In the genomic region with DNA sequence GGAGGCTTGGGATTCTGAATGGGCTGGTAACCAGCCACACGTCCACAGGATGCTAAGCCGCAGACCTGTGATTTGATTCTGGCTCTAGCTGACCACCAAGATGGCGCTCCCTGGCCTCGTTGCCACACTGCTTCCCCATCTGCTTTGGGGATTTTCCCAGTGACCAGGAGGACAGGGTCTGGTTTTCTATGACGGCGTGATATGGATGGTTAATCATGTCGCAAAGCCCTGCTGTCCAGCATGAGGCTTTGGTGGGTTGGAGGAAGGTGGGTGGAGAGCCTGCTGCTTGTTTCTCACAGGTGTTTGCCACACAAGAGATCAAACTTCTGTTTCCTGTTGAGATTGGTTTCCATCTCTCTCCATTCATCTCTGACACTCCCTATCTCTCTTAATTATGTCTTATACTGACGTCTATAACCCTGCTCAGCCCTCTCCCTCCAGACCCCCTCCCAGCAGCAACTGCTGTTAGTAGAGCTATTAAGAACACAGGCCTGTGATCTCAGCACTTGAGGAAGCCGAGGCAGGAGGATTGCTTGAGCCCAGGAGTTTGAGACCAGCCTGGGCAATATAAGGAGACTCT, we compare ENCODE assay signal across 23 cellular contexts.
A peak's percentile ranks its signal among the peaks of the same experiment; 100 is the strongest.
DNase-seq lines count a peak whose midpoint lies in the region; ATAC-seq, FAIRE-seq and TF ChIP-seq lines count a peak whose summit lies in the region.
"Had no signal": no experiment of that assay in that cellular context is flagged by ENCODE, and none has a peak within 500 bp of the region (broad histone marks: within the 10 kb centered on the region; RNA-seq: fewer than 3 reads in every experiment).

No MANE protein-coding gene starts in this region.

- H3K4me3 Mint-ChIP-seq in GM23338 (no peak overlapping the region), astrocyte (ENCODE audit: unreplicated experiment) (no peak overlapping the region), progenitor cell of endocrine pancreas (ENCODE audit: low read depth) (no peak overlapping the region)
- H3K4me3 Mint-ChIP-seq: activated naive CD8-positive, alpha-beta T cell; activated T-helper 17 cell treated with anti-CD3 and anti-CD28 coated beads, Interleukin-2, amount 50 U/mL, for 72 hours; CD14-positive monocyte; central memory CD8-positive, alpha-beta T cell had no signal

- in situ Hi-C loops in G401 (cut with HindIII; ENCODE audit: low sequenced_read_pairs): no loop called here

- DNase-seq in GM23338 (ENCODE audit: low spot score) (no peak), astrocyte (ENCODE audit: low read depth) (no peak), progenitor cell of endocrine pancreas (ENCODE audit: low spot score, unreplicated experiment) (no peak), NCI-H774 (lab: John Stamatoyannopoulos, UW) (no peak), G401 (ENCODE audit: low spot score) (no peak)
- DNase-seq: activated CD4-positive, alpha-beta T cell treated with anti-CD3 and anti-CD28 coated beads, Interleukin-2, amount 50 U/mL, for 1 hour; H7; head of caudate nucleus; Kasumi-1; NCI-H1694; NCI-H226; PC-3; T-helper 9 cell; WERI-Rb-1 had no signal

- H3K36me3 ChIP-seq in DOHH2 (ENCODE audit: control insufficient read depth, low read length) (peaks cover 5% of the 10 kb centered on the region; the same call in 1 of the 2 replicates), GM23338 (ENCODE audit: insufficient read depth) (no peaks in the 10 kb centered on the region), astrocyte (ENCODE audit: insufficient read depth, low read length) (no peaks in the 10 kb centered on the region)

- no peaks in the 10 kb centered on the region for H3K9me3 ChIP-seq in DOHH2 (ENCODE audit: control insufficient read depth, insufficient read depth, low read length)
- H3K9me3 ChIP-seq in astrocyte (ENCODE audit: insufficient read depth, low read depth, low read length): no peaks in the 10 kb centered on the region

- peak overlapping the region; percentile 31 for H3K27ac ChIP-seq in DOHH2 (ENCODE audit: low read depth, low read length)
- H3K27ac ChIP-seq in GM23338 (ENCODE audit: low read depth): no peak overlapping the region
- no peak overlapping the region for H3K27ac ChIP-seq in astrocyte (ENCODE audit: low read depth, low read length)
- H3K27ac ChIP-seq: WERI-Rb-1 had no signal

- H3K9me2 ChIP-seq in DOHH2 (replicated peaks; ENCODE audit: control insufficient read depth, low read length) (no peaks in the 10 kb centered on the region), GM23338 (ENCODE audit: insufficient read depth) (no peaks in the 10 kb centered on the region)

- no peaks in the 10 kb centered on the region for H3K9me3 Mint-ChIP-seq in GM23338
- no peaks in the 10 kb centered on the region for H3K9me3 Mint-ChIP-seq in astrocyte (ENCODE audit: unreplicated experiment)
- no peaks in the 10 kb centered on the region for H3K9me3 Mint-ChIP-seq in progenitor cell of endocrine pancreas (ENCODE audit: low read depth)
- H3K9me3 Mint-ChIP-seq: activated T-helper 17 cell treated with anti-CD3 and anti-CD28 coated beads, Interleukin-2, amount 50 U/mL, for 72 hours; CD14-positive monocyte; central memory CD8-positive, alpha-beta T cell had no signal

- H3K4me2 ChIP-seq in DOHH2 (ENCODE audit: low read length): peak overlapping the region; percentile 22
- no peak overlapping the region for H3K4me2 ChIP-seq in GM23338
- H3K4me2 ChIP-seq in astrocyte (ENCODE audit: low read length): no peak overlapping the region

- TF ChIP-seq CTCF in DOHH2 (IDR thresholded peaks at IDR 0.05; ENCODE audit: low read depth, low read length, poor library complexity, severe bottlenecking) (no peak), GM23338 (conservative IDR thresholded peaks at IDR 0.05; ENCODE audit: low read depth in 2 of 2) (no peak), astrocyte (IDR thresholded peaks at IDR 0.05; ENCODE audit: insufficient read depth, low read depth, low read length) (no peak), progenitor cell of endocrine pancreas (IDR thresholded peaks at IDR 0.05; ENCODE audit: unreplicated experiment) (no peak)

- H3K27me3 ChIP-seq in DOHH2 (ENCODE audit: control insufficient read depth, low read length) (no peaks in the 10 kb centered on the region), GM23338 (ENCODE audit: insufficient read depth) (no peaks in the 10 kb centered on the region), astrocyte (ENCODE audit: insufficient read depth, low read length) (no peaks in the 10 kb centered on the region)

- peaks cover 10% of the 10 kb centered on the region for H3K27me3 Mint-ChIP-seq in GM23338 (ENCODE audit: insufficient read depth, low read depth, poor library complexity)
- H3K27me3 Mint-ChIP-seq in astrocyte (ENCODE audit: low read depth, unreplicated experiment): no peaks in the 10 kb centered on the region
- H3K27me3 Mint-ChIP-seq in progenitor cell of endocrine pancreas: no peaks in the 10 kb centered on the region
- H3K27me3 Mint-ChIP-seq: activated naive CD8-positive, alpha-beta T cell; activated T-helper 17 cell treated with anti-CD3 and anti-CD28 coated beads, Interleukin-2, amount 50 U/mL, for 72 hours; central memory CD8-positive, alpha-beta T cell had no signal

- H3K4me1 Mint-ChIP-seq in GM23338 (peaks cover 27% of the 10 kb centered on the region), astrocyte (ENCODE audit: low read depth, unreplicated experiment) (no peaks in the 10 kb centered on the region), progenitor cell of endocrine pancreas (ENCODE audit: low read depth) (peaks cover 13% of the 10 kb centered on the region)

- peak overlapping the region; percentile 33; the same call in 1 of the 2 replicates for H3K27ac Mint-ChIP-seq in GM23338
- H3K27ac Mint-ChIP-seq in astrocyte (ENCODE audit: unreplicated experiment): peak overlapping the region; percentile 23
- peak overlapping the region; percentile 78 for H3K27ac Mint-ChIP-seq in progenitor cell of endocrine pancreas
- H3K27ac Mint-ChIP-seq: activated naive CD8-positive, alpha-beta T cell; activated T-helper 17 cell treated with anti-CD3 and anti-CD28 coated beads, Interleukin-2, amount 50 U/mL, for 72 hours had no signal

- H3K36me3 Mint-ChIP-seq in GM23338 (ENCODE audit: low read depth) (no peaks in the 10 kb centered on the region; the same call in 2 of the 3 replicates), astrocyte (ENCODE audit: low read depth, unreplicated experiment) (peaks cover 6% of the 10 kb centered on the region), progenitor cell of endocrine pancreas (ENCODE audit: insufficient read depth) (peaks cover 15% of the 10 kb centered on the region)

- FAIRE-seq in astrocyte (lab: Jason Lieb, UNC): no peak
- FAIRE-seq: D721Med, endothelial cell of umbilical vein had no signal

- H3F3A ChIP-seq in DOHH2 (ENCODE audit: control insufficient read depth, insufficient read depth) (no peaks in the 10 kb centered on the region), GM23338 (replicated peaks; ENCODE audit: low read depth) (no peaks in the 10 kb centered on the region)

- H4K20me1 ChIP-seq in DOHH2 (ENCODE audit: control insufficient read depth, insufficient read depth, low read depth, low read length) (no peaks in the 10 kb centered on the region), GM23338 (replicated peaks; ENCODE audit: insufficient read depth) (peaks cover 7% of the 10 kb centered on the region), astrocyte (ENCODE audit: insufficient read depth, low read length) (no peaks in the 10 kb centered on the region)

- H3K4me1 ChIP-seq in DOHH2 (ENCODE audit: control insufficient read depth, low read length) (peaks cover 50% of the 10 kb centered on the region), GM23338 (ENCODE audit: insufficient read depth) (peaks cover 42% of the 10 kb centered on the region), astrocyte (ENCODE audit: insufficient read depth, low read length) (peaks cover 10% of the 10 kb centered on the region)

- ATAC-seq in GM23338: no peak
- ATAC-seq in GM18870 (IDR thresholded peaks at IDR 0.05; ENCODE audit: unreplicated experiment): no peak
- ATAC-seq: activated T-helper 17 cell treated with anti-CD3 and anti-CD28 coated beads, Interleukin-2, amount 50 U/mL, for 72 hours; PC-3; Right ventricle myocardium inferior had no signal

- no peak overlapping the region for H3K9ac ChIP-seq in astrocyte (ENCODE audit: low read length)

- H3K79me2 ChIP-seq in DOHH2 (ENCODE audit: control insufficient read depth, low read length) (peaks cover 34% of the 10 kb centered on the region), GM23338 (replicated peaks; ENCODE audit: insufficient read depth) (peaks cover 27% of the 10 kb centered on the region), astrocyte (ENCODE audit: insufficient read depth, low read length) (peaks cover 37% of the 10 kb centered on the region)

- H2AFZ ChIP-seq in GM23338 (no peak overlapping the region), astrocyte (ENCODE audit: low read depth, low read length) (no peak overlapping the region)

- H3K4me3 ChIP-seq in DOHH2 (ENCODE audit: low read length) (no peak overlapping the region), GM23338 (no peak overlapping the region), astrocyte (ENCODE audit: insufficient read depth, low read depth, low read length) (no peak overlapping the region)

TF ChIP-seq in GM23338, 12 proteins besides CTCF, POLR2A, EP300 and RAD21 (continues in another document):
- TF ChIP-seq ZNF114 (CRISPR knock-in tag; IDR thresholded peaks at IDR 0.05) (no peak), CREB1 (CRISPR knock-in tag; IDR thresholded peaks at IDR 0.05; ENCODE audit: low read depth) (no peak), POLR2AphosphoS5 (IDR thresholded peaks at IDR 0.05; ENCODE audit: low read depth) (no peak), EZH2phosphoT487 (IDR thresholded peaks at IDR 0.05; ENCODE audit: unreplicated experiment) (no peak)
- TF ChIP-seq, protein P1, sequence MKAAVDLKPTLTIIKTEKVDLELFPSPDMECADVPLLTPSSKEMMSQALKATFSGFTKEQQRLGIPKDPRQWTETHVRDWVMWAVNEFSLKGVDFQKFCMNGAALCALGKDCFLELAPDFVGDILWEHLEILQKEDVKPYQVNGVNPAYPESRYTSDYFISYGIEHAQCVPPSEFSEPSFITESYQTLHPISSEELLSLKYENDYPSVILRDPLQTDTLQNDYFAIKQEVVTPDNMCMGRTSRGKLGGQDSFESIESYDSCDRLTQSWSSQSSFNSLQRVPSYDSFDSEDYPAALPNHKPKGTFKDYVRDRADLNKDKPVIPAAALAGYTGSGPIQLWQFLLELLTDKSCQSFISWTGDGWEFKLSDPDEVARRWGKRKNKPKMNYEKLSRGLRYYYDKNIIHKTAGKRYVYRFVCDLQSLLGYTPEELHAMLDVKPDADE (IDR thresholded peaks at IDR 0.05): no peak

Comparison
In these comparisons a context has a peak if more than half of its experiments do, and no peak if none do; other contexts are left out.
1. H3K27ac Mint-ChIP-seq: peak in every context shown above with its lines; median percentile 78 in progenitor cell of endocrine pancreas; 33 in GM23338; 23 in astrocyte.